In the genomic region with DNA sequence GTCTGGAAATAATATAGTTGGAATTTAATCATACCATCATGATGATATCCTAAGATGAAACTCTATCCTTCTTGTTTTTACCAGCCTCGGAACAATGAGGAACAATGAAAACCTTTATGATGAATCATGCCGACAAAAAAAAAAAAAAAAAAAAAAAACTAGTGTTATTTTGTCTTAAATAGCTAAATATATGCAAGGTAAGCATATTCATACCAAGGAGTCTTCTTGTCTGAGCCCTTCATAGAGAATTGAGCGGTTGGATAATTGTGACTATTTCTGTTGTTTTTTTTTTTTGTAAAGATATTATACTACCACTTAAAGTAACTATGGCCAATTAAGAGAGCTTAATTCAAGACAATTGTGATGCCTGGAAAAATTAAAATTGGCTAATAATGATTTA, we compare ENCODE assay signal across 29 cellular contexts.
"Had no signal": no experiment of that assay in that cellular context is flagged by ENCODE, and none has a peak within 500 bp of the region (broad histone marks: within the 10 kb centered on the region; RNA-seq: fewer than 3 reads in every experiment).

No MANE protein-coding gene starts in this region.

- FAIRE-seq: astrocyte, bronchial epithelial cell had no signal

- H3K4me1 ChIP-seq: esophagus squamous epithelium had no signal

- ATAC-seq: activated CD4-positive, CD25-positive, alpha-beta regulatory T cell treated with anti-CD3 and anti-CD28 coated beads, Interleukin-2, amount 50 U/mL, for 24 hours; activated CD8-positive, alpha-beta T cell treated with anti-CD3 and anti-CD28 coated beads for 36 hours; activated T-cell treated with anti-CD3 and anti-CD28 coated beads, Interleukin-2, amount 50 U/mL, for 4 hours; activated T-helper 17 cell treated with anti-CD3 and anti-CD28 coated beads, Interleukin-2, amount 50 U/mL, for 72 hours; T-helper 17 cell had no signal

- H3K36me3 ChIP-seq: brain microvascular endothelial cell, esophagus squamous epithelium, WERI-Rb-1 had no signal

- H3K27ac ChIP-seq: brain microvascular endothelial cell, coronary artery, dorsolateral prefrontal cortex, esophagus squamous epithelium, WERI-Rb-1 had no signal

- DNase-seq: activated B cell treated with CpG ODN at 0.5 μM for 24 hours; activated CD4-positive, alpha-beta T cell treated with anti-CD3 and anti-CD28 coated beads for 48 hours; activated CD4-positive, alpha-beta T cell treated with anti-CD3 and anti-CD28 coated beads, Interleukin-2, amount 50 U/mL, for 1 hour; activated CD4-positive, alpha-beta T cell treated with anti-CD3 and anti-CD28 coated beads, Interleukin-2, amount 50 U/mL, for 48 hours; activated CD8-positive, alpha-beta memory T cell treated with anti-CD3 and anti-CD28 coated beads for 24 hours; activated CD8-positive, alpha-beta T cell treated with anti-CD3 and anti-CD28 coated beads for 36 hours; activated effector memory CD4-positive, alpha-beta T cell treated with Interleukin-2 at 50 U/mL for 16 hours; activated gamma-delta T cell treated with Interleukin-2 at 50 U/mL for 16 hours; activated naive CD4-positive, alpha-beta T cell treated with anti-CD3 and anti-CD28 coated beads, Interleukin-2, amount 50 U/mL, for 16 hours; activated naive CD4-positive, alpha-beta T cell treated with Interleukin-2 at 50 U/mL for 16 hours; activated T-cell treated with anti-CD3 and anti-CD28 coated beads, Interleukin-2, amount 50 U/mL, for 4 hours; amniotic stem cell; anterior cingulate cortex; brain microvascular endothelial cell; dorsolateral prefrontal cortex; effector memory CD4-positive, alpha-beta T cell; endodermal cell; esophagus squamous epithelium; foreskin melanocyte; head of caudate nucleus; T-helper 1 cell; T-helper 17 cell; T1000; WERI-Rb-1 had no signal

- H3K27me3 ChIP-seq: brain microvascular endothelial cell, dorsolateral prefrontal cortex, esophagus squamous epithelium had no signal

- H3K4me3 ChIP-seq: coronary artery, dorsolateral prefrontal cortex, esophagus squamous epithelium had no signal
